18 cellular contexts compared by ENCODE assay signal in genomic region chr2:45721150-45721549, GRCh38.
A peak's percentile ranks its signal among the peaks of the same experiment; 100 is the strongest.
DNase-seq lines count a peak whose midpoint lies in the region; ATAC-seq and TF ChIP-seq lines count a peak whose summit lies in the region.
"Had no signal": no experiment of that assay in that cellular context is flagged by ENCODE, and none has a peak within 500 bp of the region (broad histone marks: within the 10 kb centered on the region; RNA-seq: fewer than 3 reads in every experiment).

No MANE protein-coding gene starts in this region.

- H3K36me3 ChIP-seq in BLaER1: peaks cover 53% of the 10 kb centered on the region
- H3K36me3 ChIP-seq in lower lobe of right lung: no peaks in the 10 kb centered on the region
- H3K36me3 ChIP-seq in A673 (ENCODE audit: insufficient read depth, low read length, poor library complexity, severe bottlenecking): no peaks in the 10 kb centered on the region

- peak overlapping the region; percentile 78 for H3K4me2 ChIP-seq in BLaER1

- peaks cover 89% of the 10 kb centered on the region for H3K4me1 ChIP-seq in BLaER1
- H3K4me1 ChIP-seq in lower lobe of right lung: peaks cover 20% of the 10 kb centered on the region
- H3K4me1 ChIP-seq in A673 (ENCODE audit: insufficient read depth, low read length, poor library complexity, severe bottlenecking): no peaks in the 10 kb centered on the region

- H3K4me1 Mint-ChIP-seq in IgD-negative memory B cell: peaks cover 27 to 50% (median 48%) of the 10 kb centered on the region in 3 donors
- peaks cover 81% of the 10 kb centered on the region for H3K4me1 Mint-ChIP-seq in activated B cell treated with CpG ODN at 0.5 μM for 24 hours

- ATAC-seq in activated B cell treated with CpG ODN at 0.5 μM for 24 hours (ENCODE audit: low read depth) (no peak), lower lobe of right lung (peak; percentile 47 to 49), GM21619 (IDR thresholded peaks at IDR 0.05; ENCODE audit: unreplicated experiment) (no peak), GM21737 (IDR thresholded peaks at IDR 0.05; ENCODE audit: unreplicated experiment) (no peak)
- ATAC-seq: K562, SK-N-SH treated with all-trans-retinoic acid at 6 μM for 48 hours had no signal

- H3K27ac ChIP-seq in BLaER1 (no peak overlapping the region), lower lobe of right lung (no peak overlapping the region), A673 (ENCODE audit: low read depth, low read length, poor library complexity, severe bottlenecking) (no peak overlapping the region)
- H3K27ac ChIP-seq: HL-60 had no signal

- H3K27me3 Mint-ChIP-seq in IgD-negative memory B cell (no peaks in the 10 kb centered on the region), activated B cell treated with CpG ODN at 0.5 μM for 24 hours (no peaks in the 10 kb centered on the region)

- H3K27me3 ChIP-seq in BLaER1: no peaks in the 10 kb centered on the region
- no peaks in the 10 kb centered on the region for H3K27me3 ChIP-seq in lower lobe of right lung (ENCODE audit: low read depth)
- H3K27me3 ChIP-seq in A673 (replicated peaks; ENCODE audit: insufficient read depth, low read depth, low read length, poor library complexity): no peaks in the 10 kb centered on the region

- H3K9me3 ChIP-seq in BLaER1: peaks cover 3% of the 10 kb centered on the region
- no peaks in the 10 kb centered on the region for H3K9me3 ChIP-seq in lower lobe of right lung
- no peaks in the 10 kb centered on the region for H3K9me3 ChIP-seq in A673 (ENCODE audit: low read depth, low read length, poor library complexity, severe bottlenecking)

- POLR2A ChIA-PET in activated B cell treated with CpG ODN at 0.5 μM for 24 hours (lab: Charles Lee) (no interaction called here), A673 (lab: Charles Lee; ENCODE audit: low non-redundant PET) (no interaction called here)

- no peak overlapping the region for H3K4me3 ChIP-seq in BLaER1
- no peak overlapping the region for H3K4me3 ChIP-seq in lower lobe of right lung
- no peak overlapping the region for H3K4me3 ChIP-seq in A673 (ENCODE audit: low read depth, low read length, poor library complexity, severe bottlenecking)
- H3K4me3 ChIP-seq: K562 had no signal

- CTCF ChIA-PET in activated B cell treated with CpG ODN at 0.5 μM for 24 hours (lab: Charles Lee) (interaction anchor here (1.5 kb wide), 1 partner anchor 11 kb away, joined by 5 read pairs; no protein-coding TSS in a partner anchor), A673 (lab: Charles Lee) (no interaction called here)

- H3K9ac ChIP-seq in BLaER1: no peak overlapping the region

- peak overlapping the region in 2 of 3 donors; percentile 18 to 80 for H3K27ac Mint-ChIP-seq in IgD-negative memory B cell
- H3K27ac Mint-ChIP-seq in activated B cell treated with CpG ODN at 0.5 μM for 24 hours: peak overlapping the region; percentile 54

- intact Hi-C loops in activated B cell treated with CpG ODN at 0.5 μM for 24 hours (cut with micrococcal nuclease): no loop called here
- intact Hi-C loops in lower lobe of right lung (cut with DNase I): no loop called here
- intact Hi-C loops in A673 (cut with micrococcal nuclease; ENCODE audit: unreplicated experiment): no loop called here

- no peak overlapping the region for H3K4me3 Mint-ChIP-seq in IgD-negative memory B cell
- no peak overlapping the region for H3K4me3 Mint-ChIP-seq in activated B cell treated with CpG ODN at 0.5 μM for 24 hours

- no TSS peak for BruUV-seq in A673 (replicated peaks; lab: Mats Ljungman, UMichigan)

- peaks cover 72% of the 10 kb centered on the region for H4K20me1 ChIP-seq in BLaER1

- peaks cover 0 to 2% (median 0%) of the 10 kb centered on the region in 3 donors for H3K9me3 Mint-ChIP-seq in IgD-negative memory B cell
- H3K9me3 Mint-ChIP-seq in activated B cell treated with CpG ODN at 0.5 μM for 24 hours: no peaks in the 10 kb centered on the region

- TF ChIP-seq CTCF in activated B cell treated with CpG ODN at 0.5 μM for 24 hours (IDR thresholded peaks at IDR 0.05) (no peak), lower lobe of right lung (IDR thresholded peaks at IDR 0.05) (no peak), A673 (conservative IDR thresholded peaks at IDR 0.05; ENCODE audit: low read depth, low read length) (no peak)

- H3K36me3 Mint-ChIP-seq in IgD-negative memory B cell (peaks cover 2% of the 10 kb centered on the region), activated B cell treated with CpG ODN at 0.5 μM for 24 hours (ENCODE audit: low read depth) (no peaks in the 10 kb centered on the region)

- DNase-seq in activated B cell treated with CpG ODN at 0.5 μM for 24 hours: no peak
- no peak for DNase-seq in lower lobe of right lung
- no peak for DNase-seq in A673 (ENCODE audit: low spot score)
- DNase-seq in AML-193 (lab: John Stamatoyannopoulos, UW): no peak
- DNase-seq: ACHN, DMS79 treated with DMSO at 0.1 percent for 48 hours, GOT3, NCI-H1092 treated with DMSO at 0.1 percent for 48 hours, NCI-H1694, NCI-H524, Right ventricle myocardium superior had no signal

Comparison
In these comparisons a context has a peak if more than half of its experiments do, and no peak if none do; other contexts are left out.
1. ATAC-seq: peak in lower lobe of right lung (2 of 2); none in activated B cell treated with CpG ODN at 0.5 μM for 24 hours (single experiment), GM21619 (single experiment) and GM21737 (single experiment).